23 cellular contexts compared by ENCODE assay signal in the genomic region with DNA sequence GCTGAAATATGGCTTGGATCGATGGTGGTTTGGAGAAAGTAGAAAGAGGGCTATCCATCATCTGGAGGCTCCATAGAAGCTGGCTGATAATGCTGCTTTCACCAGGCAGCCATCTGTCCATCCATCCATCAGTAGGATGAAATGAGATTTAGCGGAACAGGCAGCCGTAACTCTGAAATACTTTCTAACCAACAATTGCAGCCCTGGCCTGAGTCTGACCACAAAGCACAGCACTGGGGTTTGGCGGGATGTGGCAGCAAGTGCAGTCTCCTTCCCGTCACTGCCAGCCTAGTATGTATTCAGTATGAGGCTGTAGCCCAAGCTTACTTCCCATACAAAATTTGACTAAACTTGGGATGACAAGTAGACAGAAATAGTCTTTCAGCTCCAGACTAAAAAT. TPM values are rescaled to one million over a fixed set of nuclear protein-coding genes. Genes with fewer than 3 reads are reported as not detected.
DNase-seq lines count a peak whose midpoint lies in the region; ATAC-seq and TF ChIP-seq lines count a peak whose summit lies in the region.
"Had no signal": no experiment of that assay in that cellular context is flagged by ENCODE, and none has a peak within 500 bp of the region (broad histone marks: within the 10 kb centered on the region; RNA-seq: fewer than 3 reads in every experiment).

No MANE protein-coding gene starts in this region.

- no peak overlapping the region for H4K5ac ChIP-seq in IMR-90 (ENCODE audit: low read depth, low read length)

- H3K14ac ChIP-seq in IMR-90 (replicated peaks; ENCODE audit: low read depth, low read length), result no peak overlapping the region

- no peak overlapping the region for H4K8ac ChIP-seq in IMR-90 (ENCODE audit: low read depth in 2 of 2, low read length in 2 of 2)

- no peak for ATAC-seq in IMR-90 (ENCODE audit: low read depth)
- ATAC-seq in psoas muscle, result peak; percentile 30 to 85 (median 63)
- no peak for ATAC-seq in HG02759 (IDR thresholded peaks at IDR 0.05; ENCODE audit: unreplicated experiment)
- ATAC-seq: activated T-cell treated with anti-CD3 and anti-CD28 coated beads, Interleukin-2, amount 50 U/mL, for 4 hours; left colon had no signal

- no peak overlapping the region for H3K27ac ChIP-seq in IMR-90 (ENCODE audit: insufficient read depth, low read length)
- H3K27ac ChIP-seq in VCaP, result peak overlapping the region; percentile 36
- no peak overlapping the region for H3K27ac ChIP-seq in fibroblast of lung (ENCODE audit: insufficient read depth, low read length)
- no peak overlapping the region for H3K27ac ChIP-seq in psoas muscle
- no peak overlapping the region for H3K27ac ChIP-seq in esophagus squamous epithelium
- H3K27ac ChIP-seq: parathyroid adenoma, upper lobe of left lung had no signal

- H3K9ac ChIP-seq in IMR-90 (ENCODE audit: low read depth, low read length) (no peak overlapping the region), fibroblast of lung (ENCODE audit: insufficient read depth, low read length) (no peak overlapping the region)
- H3K9ac ChIP-seq: parathyroid adenoma had no signal

- H2AK5ac ChIP-seq in IMR-90 (ENCODE audit: low read depth, low read length), result 0 out of 2 replicates have a peak overlapping the region, but pooled peaks have one; percentile 14

- no peak overlapping the region for H3K56ac ChIP-seq in IMR-90 (ENCODE audit: extremely low read depth, insufficient read depth, low read length)

- H2AK9ac ChIP-seq in IMR-90 (replicated peaks; ENCODE audit: low read depth, low read length, poor library complexity), result no peak overlapping the region

- H3K4me2 ChIP-seq in IMR-90 (ENCODE audit: low read depth, low read length), result no peak overlapping the region
- H3K4me2 ChIP-seq in fibroblast of lung (ENCODE audit: extremely low read depth, insufficient read depth, low read length), result peak overlapping the region; percentile 35

- no peak overlapping the region for H3K4me3 ChIP-seq in IMR-90 (ENCODE audit: insufficient read depth, low read depth, low read length)
- no peak overlapping the region for H3K4me3 ChIP-seq in fibroblast of lung (replicated peaks in 1 of 4; ENCODE audit: control extremely low read depth in 1 of 4, insufficient read depth in 1 of 4, low read depth in 3 of 4, low read length in 4 of 4)
- no peak overlapping the region for H3K4me3 ChIP-seq in psoas muscle
- no peak overlapping the region for H3K4me3 ChIP-seq in esophagus squamous epithelium
- H3K4me3 ChIP-seq: heart left ventricle, MG63, upper lobe of left lung had no signal

- TF ChIP-seq POLR2A in IMR-90 (IDR thresholded peaks at IDR 0.05; ENCODE audit: low read depth, low read length) (no peak), esophagus squamous epithelium (IDR thresholded peaks at IDR 0.05) (no peak)

- H3K9me3 ChIP-seq in IMR-90 (ENCODE audit: control insufficient read depth, insufficient read depth, low read length) (no peaks in the 10 kb centered on the region), fibroblast of lung (ENCODE audit: control insufficient read depth, insufficient read depth, low read depth, low read length) (no peaks in the 10 kb centered on the region), psoas muscle (no peaks in the 10 kb centered on the region), esophagus squamous epithelium (no peaks in the 10 kb centered on the region)
- H3K9me3 ChIP-seq: heart left ventricle, MG63, upper lobe of left lung had no signal

- WGBS in IMR-90 (ENCODE audit: extremely low coverage in 2 of 2, insufficient read length in 1 of 2), 2 experiments, result 100% methylated on average over 1 of the region's 5 CpGs; no CpG with 5 or more reads in 1 of the 2 experiments
- 33 to 55% (median 46%) methylated on average over 5 of the region's 5 CpGs for WGBS in psoas muscle, 3 donors
- WGBS in esophagus squamous epithelium, 2 donors, result 86 to 94% methylated on average over 4 to 5 of the region's 5 CpGs

- H2BK5ac ChIP-seq in IMR-90 (ENCODE audit: low read depth, low read length, poor library complexity, severe bottlenecking), result no peak overlapping the region

- DNase-seq in IMR-90, result no peak
- peak in 1 of 2 donors; percentile 43 for DNase-seq in fibroblast of lung (ENCODE audit: low read depth in 2 of 2)
- no peak for DNase-seq in psoas muscle
- DNase-seq in activated CD4-positive, alpha-beta memory T cell treated with anti-CD3 and anti-CD28 coated beads for 36 hours, result no peak
- no peak for DNase-seq in NCI-H187 treated with DMSO at 0.1 percent for 48 hours (lab: John Stamatoyannopoulos, UW)
- DNase-seq in esophagus squamous epithelium (lab: John Stamatoyannopoulos, UW), result no peak
- DNase-seq: activated CD4-positive, alpha-beta T cell treated with anti-CD3 and anti-CD28 coated beads for 4 hours; activated T-cell treated with anti-CD3 and anti-CD28 coated beads, Interleukin-2, amount 50 U/mL, for 4 hours; amygdala; CD4-positive, alpha-beta memory T cell; DMS 273 treated with DMSO at 0.1 percent for 48 hours; left colon; NCI-H1436; NCI-H524; nephron progenitor cell; stimulated activated CD8-positive, alpha-beta memory T cell treated with anti-CD3 and anti-CD28 coated beads, Interleukin-4, amount 100 ng/mL, for 48 hours; upper lobe of left lung had no signal

- no peak for TF ChIP-seq RAD21 in IMR-90 (IDR thresholded peaks at IDR 0.05; ENCODE audit: low read length)

- H3K4ac ChIP-seq in IMR-90 (ENCODE audit: low read depth, low read length), result no peak overlapping the region

- TF ChIP-seq CTCF in IMR-90 (conservative IDR thresholded peaks at IDR 0.05; ENCODE audit: low read depth, low read length) (no peak), VCaP (conservative IDR thresholded peaks at IDR 0.05) (no peak), fibroblast of lung (conservative IDR thresholded peaks at IDR 0.05 in 1 of 2, IDR thresholded peaks at IDR 0.05 in 1 of 2; ENCODE audit: low read depth in 1 of 2, low read length in 2 of 2) (no peak), psoas muscle (IDR thresholded peaks at IDR 0.05) (no peak), esophagus squamous epithelium (IDR thresholded peaks at IDR 0.05) (no peak)

- H3K9me1 ChIP-seq in IMR-90 (ENCODE audit: insufficient read depth, low read length), result no peaks in the 10 kb centered on the region; the same call in 1 of the 2 replicates

- H2AFZ ChIP-seq in IMR-90 (replicated peaks; ENCODE audit: low read length, poor library complexity), result peak overlapping the region; percentile 15
- no peak overlapping the region for H2AFZ ChIP-seq in fibroblast of lung (ENCODE audit: low read length)
- H2AFZ ChIP-seq: parathyroid adenoma had no signal

- H3K27me3 ChIP-seq in IMR-90 (ENCODE audit: control insufficient read depth, insufficient read depth, low read length) (no peaks in the 10 kb centered on the region), fibroblast of lung (ENCODE audit: control insufficient read depth, insufficient read depth, low read length) (no peaks in the 10 kb centered on the region), psoas muscle (ENCODE audit: insufficient read depth in 3 of 3, low read length in 2 of 3) (no peaks in the 10 kb centered on the region), esophagus squamous epithelium (no peaks in the 10 kb centered on the region)
- H3K27me3 ChIP-seq: heart left ventricle, MG63, upper lobe of left lung had no signal

- H3K27me3 Mint-ChIP-seq in activated CD4-positive, alpha-beta memory T cell treated with anti-CD3 and anti-CD28 coated beads for 36 hours, result no peaks in the 10 kb centered on the region
- H3K27me3 Mint-ChIP-seq: CD4-positive, alpha-beta memory T cell had no signal

- H3K79me1 ChIP-seq in IMR-90 (ENCODE audit: low read depth in 1 of 2, low read length in 2 of 2), result peaks cover 19 to 31% of the 10 kb centered on the region in 2 experiments

- dilution Hi-C loops in IMR-90 (cut with HindIII; ENCODE audit: low sequenced_read_pairs, unreplicated experiment), result no loop called here

- no peak overlapping the region for H3K23ac ChIP-seq in IMR-90 (ENCODE audit: low read depth, low read length)

- no peak overlapping the region for H3K27ac Mint-ChIP-seq in activated CD4-positive, alpha-beta memory T cell treated with anti-CD3 and anti-CD28 coated beads for 36 hours
- H3K27ac Mint-ChIP-seq: T-helper 1 cell treated with Interleukin-12 subunit alpha and Interleukin-12 subunit beta and Interleukin-4 antibody, amounts not matched to agents 30 μg/mL and 1 μg/mL, for 36 hours had no signal

- H2BK20ac ChIP-seq in IMR-90 (ENCODE audit: low read depth, low read length), result no peak overlapping the region

- H3K4me1 Mint-ChIP-seq in activated CD4-positive, alpha-beta memory T cell treated with anti-CD3 and anti-CD28 coated beads for 36 hours (ENCODE audit: low read depth), result peaks cover 23% of the 10 kb centered on the region

- in situ Hi-C loops in IMR-90 (cut with MboI; ENCODE audit: low sequenced_read_pairs), result no loop called here

- H3K9me3 Mint-ChIP-seq in activated CD4-positive, alpha-beta memory T cell treated with anti-CD3 and anti-CD28 coated beads for 36 hours, result no peaks in the 10 kb centered on the region
- H3K9me3 Mint-ChIP-seq: activated T-cell treated with anti-CD3 and anti-CD28 coated beads, Interleukin-2, amount 50 U/mL, for 4 hours had no signal

- H4K20me1 ChIP-seq in IMR-90 (ENCODE audit: insufficient read depth, low read length) (peaks cover 7% of the 10 kb centered on the region; the same call in 1 of the 2 replicates), fibroblast of lung (ENCODE audit: control insufficient read depth, extremely low read depth, insufficient read depth, low read length) (no peaks in the 10 kb centered on the region)

- no peak overlapping the region for H3K4me3 Mint-ChIP-seq in activated CD4-positive, alpha-beta memory T cell treated with anti-CD3 and anti-CD28 coated beads for 36 hours
- H3K4me3 Mint-ChIP-seq: activated T-cell treated with anti-CD3 and anti-CD28 coated beads, Interleukin-2, amount 50 U/mL, for 4 hours; CD4-positive, alpha-beta memory T cell; nephron progenitor cell; T-helper 1 cell treated with Interleukin-12 subunit alpha and Interleukin-12 subunit beta and Interleukin-4 antibody, amounts not matched to agents 30 μg/mL and 1 μg/mL, for 36 hours had no signal

- H2BK120ac ChIP-seq in IMR-90 (ENCODE audit: low read depth, low read length), result no peak overlapping the region

- no peak overlapping the region for H4K91ac ChIP-seq in IMR-90 (ENCODE audit: insufficient read depth, low read depth, low read length)

- H2BK15ac ChIP-seq in IMR-90 (ENCODE audit: low read depth, low read length), result no peak overlapping the region

- POLR2A ChIA-PET in IMR-90 (lab: Charles Lee; ENCODE audit: unreplicated experiment), result no interaction called here
- POLR2A ChIA-PET in activated CD4-positive, alpha-beta memory T cell treated with anti-CD3 and anti-CD28 coated beads for 36 hours (lab: Charles Lee), result no interaction called here

- H3K79me2 ChIP-seq in fibroblast of lung (ENCODE audit: control insufficient read depth, insufficient read depth, low read length), result peaks cover 3% of the 10 kb centered on the region

- no TSS peak for BruUV-seq in IMR-90 (replicated peaks; lab: Mats Ljungman, UMichigan)

- H3K18ac ChIP-seq in IMR-90 (ENCODE audit: low read depth, low read length), result no peak overlapping the region

- CTCF ChIA-PET in IMR-90 (lab: Yijun Ruan, JAX), result interaction anchor here (1.2 to 1.4 kb wide), 2 partner anchors 9 to 137 kb away, joined by 4 to 6 read pairs; no protein-coding TSS in a partner anchor
- CTCF ChIA-PET in activated CD4-positive, alpha-beta memory T cell treated with anti-CD3 and anti-CD28 coated beads for 36 hours (lab: Charles Lee), result interaction anchor here (1.5 to 6.1 kb wide), 4 partner anchors 10 to 136 kb away, joined by 5 to 49 read pairs (median 6); a partner anchor contains a TSS

- intact Hi-C loops in IMR-90 (cut with micrococcal nuclease), result loop anchor here (5.0 to 10.0 kb wide), 2 partner anchors 55 to 242 kb away; a partner anchor contains a TSS
- intact Hi-C loops in psoas muscle (cut with DNase I), result loop anchor here (5.0 to 10.0 kb wide), 2 partner anchors 132 to 135 kb away; no protein-coding TSS in a partner anchor
- intact Hi-C loops in activated CD4-positive, alpha-beta memory T cell treated with anti-CD3 and anti-CD28 coated beads for 36 hours (cut with micrococcal nuclease), result no loop called here
- intact Hi-C loops in esophagus squamous epithelium (cut with DNase I), result no loop called here

- H3K36me3 Mint-ChIP-seq in activated CD4-positive, alpha-beta memory T cell treated with anti-CD3 and anti-CD28 coated beads for 36 hours, result peaks cover 24% of the 10 kb centered on the region

- H3K36me3 ChIP-seq in IMR-90 (ENCODE audit: control insufficient read depth, insufficient read depth, low read length), result peaks cover 5% of the 10 kb centered on the region; the same call in 1 of the 2 replicates
- no peaks in the 10 kb centered on the region for H3K36me3 ChIP-seq in fibroblast of lung (ENCODE audit: control insufficient read depth, insufficient read depth, low read length)
- H3K36me3 ChIP-seq in psoas muscle (ENCODE audit: insufficient read depth in 1 of 2, low read depth in 1 of 2), result peaks cover 0 to 3% of the 10 kb centered on the region in 2 donors
- peaks cover 0 to 29% (median 0%) of the 10 kb centered on the region in 3 donors for H3K36me3 ChIP-seq in esophagus squamous epithelium

- H3K4me1 ChIP-seq in IMR-90 (ENCODE audit: control insufficient read depth, insufficient read depth, low read length) (no peaks in the 10 kb centered on the region), fibroblast of lung (ENCODE audit: control insufficient read depth, extremely low read depth, insufficient read depth, low read length) (no peaks in the 10 kb centered on the region), psoas muscle (peaks cover 10% of the 10 kb centered on the region), esophagus squamous epithelium (peaks cover 0 to 14% (median 0%) of the 10 kb centered on the region in 3 donors)

RNA-seq across cellular contexts. Expression of a gene that starts 38.0 kb away (rescaled TPM):
- total RNA-seq in IMR-90 (2012; rRNA removed) (14.7 and 19.4 TPM in 2 replicates), fibroblast of lung (14.6 and 19.5 TPM in 2 replicates), psoas muscle (10 to 100 TPM in 1 of 4 donors, 1 to 10 TPM in 3; 5.2 to 10.3 (median 5.7) TPM), esophagus squamous epithelium (10 to 100 TPM in 2 of 4 donors, 1 to 10 TPM in 2; 5.5 to 12.5 (median 10.1) TPM)
- polyA plus RNA-seq in IMR-90 (2012; rRNA removed) (8.0 and 8.3 TPM in 2 replicates), fibroblast of lung (8.6 and 11.1 TPM in 2 replicates), psoas muscle (10 to 100 TPM in 2 of 3 donors, 1 to 10 TPM in 1; 6.2 to 18.3 (median 11.4) TPM)
- 1.3 and 2.9 TPM in 2 replicates for polyA plus RNA-seq in IMR-90 (2012; cell fraction: cytosol; rRNA removed)
- 1.8 and 14.6 TPM in 2 replicates for polyA plus RNA-seq in IMR-90 (2012; cell fraction: nucleus; rRNA removed; ENCODE audit: low replicate concordance)
- 7.1 and 7.4 TPM in 2 replicates for polyA plus RNA-seq in fibroblast of lung (2012)
- 0.07 and 10.1 TPM in 2 replicates for polyA minus RNA-seq in fibroblast of lung (ENCODE audit: low replicate concordance)
- 10 to 100 TPM; 13.2 to 13.3 TPM for total RNA-seq in activated CD4-positive, alpha-beta memory T cell treated with anti-CD3 and anti-CD28 coated beads for 36 hours

Comparison
In these comparisons a context has a peak if more than half of its experiments do, and no peak if none do; other contexts are left out.
1. ATAC-seq: peak in psoas muscle (4 of 4); none in IMR-90 (single experiment) and HG02759 (single experiment).
2. intact Hi-C loops: an anchor here in IMR-90 (5.0 to 10.0 kb wide) and psoas muscle (5.0 to 10.0 kb wide); none called in activated CD4-positive, alpha-beta memory T cell treated with anti-CD3 and anti-CD28 coated beads for 36 hours and esophagus squamous epithelium.